ENCODE assay signal across 1 cellular context in genomic region chr2:197986977-197987376, GRCh38.
A peak's percentile ranks its signal among the peaks of the same experiment; 100 is the strongest.
TF ChIP-seq lines count a peak whose summit lies in the region.

No MANE protein-coding gene starts in this region.

TF ChIP-seq in SK-N-SH, 30 proteins besides CTCF, POLR2A, EP300 and RAD21 (continued from another document):
- TF ChIP-seq TCF12 (IDR thresholded peaks at IDR 0.05), result peak; percentile 43
- no peak for TF ChIP-seq IRF3 (IDR thresholded peaks at IDR 0.05; ENCODE audit: low read depth, low read length)
- no peak for TF ChIP-seq CHD2 (IDR thresholded peaks at IDR 0.05; ENCODE audit: low read length, partially characterized antibody)
- no peak for TF ChIP-seq NFIC (IDR thresholded peaks at IDR 0.05; ENCODE audit: borderline replicate concordance)
- TF ChIP-seq RXRA (IDR thresholded peaks at IDR 0.05; ENCODE audit: borderline replicate concordance, low read depth), result no peak
- TF ChIP-seq FOSL2 (IDR thresholded peaks at IDR 0.05; ENCODE audit: borderline replicate concordance, low read depth), result no peak
- peak; percentile 18; the same call in 1 of the 2 replicates for TF ChIP-seq GATA2 (CRISPR knock-in tag; IDR thresholded peaks at IDR 0.05)
- no peak for TF ChIP-seq JUND (IDR thresholded peaks at IDR 0.05)
- TF ChIP-seq USF1 (IDR thresholded peaks at IDR 0.05; ENCODE audit: borderline replicate concordance, low read depth), result no peak
- TF ChIP-seq RFX5 (IDR thresholded peaks at IDR 0.05; ENCODE audit: low read length), result no peak
- TF ChIP-seq TAF1 (IDR thresholded peaks at IDR 0.05; ENCODE audit: borderline replicate concordance, low read depth, low read length), result no peak
- no peak for TF ChIP-seq GABPA (IDR thresholded peaks at IDR 0.05; ENCODE audit: low read depth)
- TF ChIP-seq MAX (IDR thresholded peaks at IDR 0.05; ENCODE audit: low read depth), result no peak
- no peak for TF ChIP-seq EZH2phosphoT487 (IDR thresholded peaks at IDR 0.05; ENCODE audit: borderline replicate concordance, low read depth)
- 0 out of 2 replicates have a peak, but pooled peaks have one; percentile 14 for TF ChIP-seq POLR2AphosphoS5 (IDR thresholded peaks at IDR 0.05; ENCODE audit: low read depth, low read length)
- no peak for TF ChIP-seq ZBTB33 (IDR thresholded peaks at IDR 0.05; ENCODE audit: borderline replicate concordance, low read depth)
